ENCODE assay signal across 10 cellular contexts in genomic region chrX:19535481-19535880, GRCh38. TPM values are rescaled to one million over a fixed set of nuclear protein-coding genes. Genes with fewer than 3 reads are reported as not detected.
DNase-seq lines count a peak whose midpoint lies in the region; ATAC-seq and TF ChIP-seq lines count a peak whose summit lies in the region.
"Had no signal": no experiment of that assay in that cellular context is flagged by ENCODE, and none has a peak within 500 bp of the region (broad histone marks: within the 10 kb centered on the region; RNA-seq: fewer than 3 reads in every experiment).

No MANE protein-coding gene starts in this region.

- no peak overlapping the region for H3K9ac ChIP-seq in adipocyte (ENCODE audit: low read length)

- no peak overlapping the region for H3K27ac ChIP-seq in C4-2B
- H3K27ac ChIP-seq in left lung = no peak overlapping the region
- H3K27ac ChIP-seq in ascending aorta = no peak overlapping the region
- H3K27ac ChIP-seq: epithelial cell of prostate had no signal

- DNase-seq in HPDE6-E6E7 (ENCODE audit: extremely low spot score) (peak; percentile 13), adipocyte (ENCODE audit: low read depth) (peak; percentile 48), left lung (no peak), activated gamma-delta T cell (lab: John Stamatoyannopoulos, UW) (no peak), NOMO-1 treated with dmso at 0.1 percent for 144 hours (lab: John Stamatoyannopoulos, UW; ENCODE audit: unreplicated experiment) (no peak), ascending aorta (ENCODE audit: low spot score in 2 of 2) (no peak)
- DNase-seq: activated CD4-positive, alpha-beta memory T cell treated with anti-CD3 and anti-CD28 coated beads, Interleukin-2, amount 10 ng/mL, durations not matched to agents 7 days and 5 days had no signal

- H3K36me3 ChIP-seq in adipocyte (ENCODE audit: control insufficient read depth, insufficient read depth, low read length, severe bottlenecking) (peaks cover 5% of the 10 kb centered on the region), left lung (peaks cover 0 to 29% of the 10 kb centered on the region in 2 donors), ascending aorta (no peaks in the 10 kb centered on the region)

- no peak overlapping the region for H3K4me3 ChIP-seq in adipocyte (ENCODE audit: low read length)
- H3K4me3 ChIP-seq in left lung = no peak overlapping the region
- H3K4me3 ChIP-seq in ascending aorta = no peak overlapping the region

- no peaks in the 10 kb centered on the region for H3K9me3 ChIP-seq in adipocyte (ENCODE audit: control insufficient read depth, low read length)
- no peaks in the 10 kb centered on the region for H3K9me3 ChIP-seq in left lung
- H3K9me3 ChIP-seq in ascending aorta = no peaks in the 10 kb centered on the region

- TF ChIP-seq CTCF in C4-2B (conservative IDR thresholded peaks at IDR 0.05) (peak; percentile 61), left lung (IDR thresholded peaks at IDR 0.05) (no peak), ascending aorta (IDR thresholded peaks at IDR 0.05) (no peak)

- ATAC-seq in left lung (peak; percentile 26), GM18909 (IDR thresholded peaks at IDR 0.05; ENCODE audit: poor library complexity, unreplicated experiment) (no peak)

- H3K27me3 ChIP-seq in adipocyte (replicated peaks; ENCODE audit: control insufficient read depth, insufficient read depth, low read length) = no peaks in the 10 kb centered on the region
- no peaks in the 10 kb centered on the region for H3K27me3 ChIP-seq in left lung
- no peaks in the 10 kb centered on the region for H3K27me3 ChIP-seq in ascending aorta

- H3K4me1 ChIP-seq in adipocyte (ENCODE audit: control insufficient read depth, insufficient read depth, low read length) (no peaks in the 10 kb centered on the region), left lung (no peaks in the 10 kb centered on the region), ascending aorta (no peaks in the 10 kb centered on the region)

- intact Hi-C loops in left lung (cut with DNase I) = no loop called here
- intact Hi-C loops in ascending aorta (cut with DNase I) = no loop called here

RNA-seq across cellular contexts. Expression of gene MAP3K15, which starts 20.2 kb away (rescaled TPM):
- total RNA-seq in left lung = under 1 TPM; 0.24 to 0.41 TPM
- total RNA-seq in ascending aorta = 0.21 TPM

Comparison
In these comparisons a context has a peak if more than half of its experiments do, and no peak if none do; other contexts are left out.
1. DNase-seq: peak in HPDE6-E6E7 (single experiment) and adipocyte (single experiment); none in left lung (0 of 2), activated gamma-delta T cell (single experiment), NOMO-1 treated with dmso at 0.1 percent for 144 hours (single experiment) and ascending aorta (0 of 2).